ENCODE assay signal across 10 cellular contexts in the genomic region with DNA sequence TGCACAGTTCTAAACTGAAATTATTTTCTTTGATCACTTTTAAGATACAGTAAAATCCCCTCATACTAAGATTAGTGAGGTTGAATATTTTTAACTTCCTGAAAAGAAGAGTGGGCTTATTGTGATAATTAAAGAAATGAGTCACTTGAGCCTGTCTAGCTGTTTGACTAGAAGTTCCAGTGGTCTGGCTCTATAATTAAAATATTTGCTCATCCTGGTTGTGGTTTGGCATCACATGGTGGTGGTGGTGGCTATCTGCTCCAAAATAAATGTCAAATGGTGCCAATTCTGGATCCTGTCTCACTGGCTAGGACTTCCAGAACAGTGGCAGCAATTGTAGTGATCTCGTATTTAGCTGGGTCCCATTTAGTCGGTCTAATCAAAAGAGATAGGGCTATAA. TPM values are rescaled to one million over a fixed set of nuclear protein-coding genes. Genes with fewer than 3 reads are reported as not detected.
DNase-seq lines count a peak whose midpoint lies in the region; ATAC-seq lines count a peak whose summit lies in the region.
"Had no signal": no experiment of that assay in that cellular context is flagged by ENCODE, and none has a peak within 500 bp of the region (broad histone marks: within the 10 kb centered on the region; RNA-seq: fewer than 3 reads in every experiment).

No MANE protein-coding gene starts in this region.

- no peaks in the 10 kb centered on the region for H3K4me1 Mint-ChIP-seq in activated naive CD8-positive, alpha-beta T cell treated with anti-CD3 and anti-CD28 coated beads for 36 hours

- peaks cover 3% of the 10 kb centered on the region for H3K27me3 Mint-ChIP-seq in activated naive CD8-positive, alpha-beta T cell treated with anti-CD3 and anti-CD28 coated beads for 36 hours

- intact Hi-C loops in left cardiac atrium (cut with DNase I), result no loop called here

- no peak overlapping the region for H3K27ac Mint-ChIP-seq in activated naive CD8-positive, alpha-beta T cell treated with anti-CD3 and anti-CD28 coated beads for 36 hours

- H3K36me3 Mint-ChIP-seq in activated naive CD8-positive, alpha-beta T cell treated with anti-CD3 and anti-CD28 coated beads for 36 hours, result no peaks in the 10 kb centered on the region

- no peak overlapping the region for H3K4me3 Mint-ChIP-seq in activated naive CD8-positive, alpha-beta T cell treated with anti-CD3 and anti-CD28 coated beads for 36 hours

- ATAC-seq in GM18498 (IDR thresholded peaks at IDR 0.05; ENCODE audit: unreplicated experiment), result peak; percentile 60
- peak; percentile 76 for ATAC-seq in HG02763 (IDR thresholded peaks at IDR 0.05; ENCODE audit: unreplicated experiment)
- no peak for ATAC-seq in left cardiac atrium

- DNase-seq in NCI-H2196 (lab: John Stamatoyannopoulos, UW; ENCODE audit: unreplicated experiment) (peak; percentile 53), kidney tubule cell (ENCODE audit: low spot score) (peak; percentile 60), NCI-H146 treated with DMSO at 0.1 percent for 48 hours (lab: John Stamatoyannopoulos, UW; ENCODE audit: unreplicated experiment) (no peak), left cardiac atrium (no peak), SKM-1 (lab: John Stamatoyannopoulos, UW; ENCODE audit: unreplicated experiment) (no peak)
- no peak for DNase-seq in activated naive CD8-positive, alpha-beta T cell treated with anti-CD3 and anti-CD28 coated beads for 36 hours
- DNase-seq: foreskin fibroblast, NCI-H1694 treated with DMSO at 0.1 percent for 48 hours had no signal

- no peaks in the 10 kb centered on the region for H3K9me3 Mint-ChIP-seq in activated naive CD8-positive, alpha-beta T cell treated with anti-CD3 and anti-CD28 coated beads for 36 hours

RNA-seq across cellular contexts. Expression of a gene that starts 8.6 kb away (rescaled TPM):
- 1 to 10 TPM; 1.6 TPM for total RNA-seq in activated naive CD8-positive, alpha-beta T cell treated with anti-CD3 and anti-CD28 coated beads for 36 hours
- 1 to 10 TPM; 1.1 to 1.5 TPM for total RNA-seq in left cardiac atrium

Comparison
In these comparisons a context has a peak if more than half of its experiments do, and no peak if none do; other contexts are left out.
1. ATAC-seq: peak in GM18498 (single experiment) and HG02763 (single experiment); none in left cardiac atrium (0 of 2).
2. DNase-seq: peak in NCI-H2196 (single experiment) and kidney tubule cell (single experiment); none in activated naive CD8-positive, alpha-beta T cell treated with anti-CD3 and anti-CD28 coated beads for 36 hours (single experiment), NCI-H146 treated with DMSO at 0.1 percent for 48 hours (single experiment), left cardiac atrium (single experiment) and SKM-1 (single experiment).